ENCODE assay signal across 1 cellular context in genomic region chr17:41576740-41577139, GRCh38.
TF ChIP-seq lines count a peak whose summit lies in the region.

No MANE protein-coding gene starts in this region.

TF ChIP-seq in HepG2, 621 proteins besides CTCF, POLR2A, EP300 and RAD21:
- TF ChIP-seq MAFK (conservative IDR thresholded peaks at IDR 0.05 in 1 of 2, IDR thresholded peaks at IDR 0.05 in 1 of 2; ENCODE audit: low read length in 2 of 2) (peak in 1 of 2 experiments; percentile 1; a peak in 1 of 4 replicates), ZNF263 (CRISPR knock-in tag; IDR thresholded peaks at IDR 0.05) (peak; percentile 73; the same call in 1 of the 2 replicates)
